In genomic region chr18:60754413-60754812, GRCh38 we compare ENCODE assay signal across 30 cellular contexts.
"Had no signal": no experiment of that assay in that cellular context is flagged by ENCODE, and none has a peak within 500 bp of the region (broad histone marks: within the 10 kb centered on the region; RNA-seq: fewer than 3 reads in every experiment).

No MANE protein-coding gene starts in this region.

- H3K27me3 ChIP-seq: Peyer's patch, SJSA1 had no signal

- DNase-seq: activated CD4-positive, alpha-beta memory T cell treated with anti-CD3 and anti-CD28 coated beads for 36 hours; activated CD4-positive, alpha-beta T cell treated with anti-CD3 and anti-CD28 coated beads for 36 hours; activated CD4-positive, alpha-beta T cell treated with anti-CD3 and anti-CD28 coated beads, Interleukin-2, amount 10 ng/mL, durations not matched to agents 7 days and 5 days; activated CD8-positive, alpha-beta memory T cell treated with anti-CD3 and anti-CD28 coated beads, Interleukin-2, amount 50 U/mL, for 4 hours; activated naive CD4-positive, alpha-beta T cell treated with anti-CD3 and anti-CD28 coated beads, Interleukin-2, amount 10 ng/mL, durations not matched to agents 7 days and 5 days; activated naive CD8-positive, alpha-beta T cell treated with anti-CD3 and anti-CD28 coated beads, Interleukin-2, amount 50 U/mL, for 24 hours; activated T-cell treated with anti-CD3 and anti-CD28 coated beads for 4 hours; activated T-cell treated with anti-CD3 and anti-CD28 coated beads, Interleukin-2, amount 50 U/mL, for 4 hours; anterior cingulate cortex; central memory CD4-positive, alpha-beta T cell; IMR-90; NCI-H1105; NCI-H1417 treated with DMSO at 0.1 percent for 48 hours; NCI-H187 treated with DMSO at 0.1 percent for 48 hours; NCI-H2081 treated with DMSO at 0.1 percent for 48 hours; NCI-H226; NCI-H446 treated with DMSO at 0.1 percent for 48 hours; NCI-H524; NCI-H69; NK-92 treated with Interleukin-12 subunit alpha and Interleukin-12 subunit beta, amount 100 ng/mL, for 24 hours; PC-3; Peyer's patch; RPMI8226; SHP77 treated with DMSO at 0.1 percent for 48 hours; SW 1271; T-helper 1 cell; T-helper 2 cell; T-helper 9 cell had no signal

- H3K4me1 ChIP-seq: Peyer's patch, SJSA1 had no signal

- H3K4me3 ChIP-seq: K562, Peyer's patch, SJSA1 had no signal

- H3K9me3 ChIP-seq: Peyer's patch, SJSA1 had no signal

- H3K36me3 ChIP-seq: Peyer's patch, SJSA1 had no signal

- H3K27ac ChIP-seq: Peyer's patch, SJSA1 had no signal
